In the genomic region with DNA sequence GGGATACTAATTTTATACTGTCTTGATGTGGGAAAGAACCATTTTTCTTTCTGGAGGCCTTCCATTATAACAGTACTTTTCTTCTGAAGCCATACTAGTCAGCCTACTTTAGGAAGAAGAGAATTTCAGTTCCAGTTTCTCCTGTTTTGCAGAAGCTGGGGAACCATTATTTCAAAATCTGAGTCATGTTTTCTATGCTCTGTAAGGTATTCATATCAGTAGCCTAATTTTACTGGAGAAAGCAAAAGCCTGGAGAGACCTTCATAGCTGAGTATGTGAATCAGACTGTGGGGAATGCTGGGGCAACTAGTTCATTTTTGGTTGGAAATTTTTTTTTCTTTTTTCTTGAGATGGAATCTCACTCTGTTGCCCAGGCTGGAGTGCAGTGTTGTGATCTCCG, we compare ENCODE assay signal across 8 cellular contexts. TPM values are rescaled to one million over a fixed set of nuclear protein-coding genes. Genes with fewer than 3 reads are reported as not detected.
DNase-seq lines count a peak whose midpoint lies in the region; ATAC-seq and TF ChIP-seq lines count a peak whose summit lies in the region.

No MANE protein-coding gene starts in this region.

- H3K27ac ChIP-seq in GM23338 (ENCODE audit: low read depth): peak overlapping the region; percentile 94

- H3K4me1 Mint-ChIP-seq in GM23338: peaks cover 77% of the 10 kb centered on the region

- H3K9me3 ChIP-seq in MG63: no peaks in the 10 kb centered on the region

- H2AFZ ChIP-seq in GM23338: no peak overlapping the region

- H3K4me3 ChIP-seq in GM23338 (no peak overlapping the region), NB4 (ENCODE audit: low read depth, low read length) (no peak overlapping the region), MG63 (no peak overlapping the region)

- H3K27me3 ChIP-seq in GM23338 (ENCODE audit: insufficient read depth) (no peaks in the 10 kb centered on the region), MG63 (no peaks in the 10 kb centered on the region)

- no peaks in the 10 kb centered on the region for H3K9me3 Mint-ChIP-seq in GM23338

- TF ChIP-seq CTCF in GM23338 (conservative IDR thresholded peaks at IDR 0.05; ENCODE audit: low read depth in 2 of 2): no peak
- TF ChIP-seq CTCF in NB4 (IDR thresholded peaks at IDR 0.05; ENCODE audit: low read depth, low read length): no peak

- peaks cover 7% of the 10 kb centered on the region for H3K27me3 Mint-ChIP-seq in GM23338 (ENCODE audit: insufficient read depth, low read depth, poor library complexity)

- no peaks in the 10 kb centered on the region for H4K20me1 ChIP-seq in GM23338 (replicated peaks; ENCODE audit: insufficient read depth)

- H3K79me2 ChIP-seq in GM23338 (replicated peaks; ENCODE audit: insufficient read depth): peaks cover 70% of the 10 kb centered on the region

- DNase-seq in GM23338 (ENCODE audit: low spot score) (no peak), NB4 (ENCODE audit: low read depth) (peak; percentile 39), iris pigment epithelial cell (ENCODE audit: low read depth) (peak; percentile 82), glomerular visceral epithelial cell (ENCODE audit: extremely low spot score) (no peak), C1 segment of cervical spinal cord (lab: John Stamatoyannopoulos, UW) (no peak), MG63 (no peak), mucosa of gallbladder (ENCODE audit: low spot score) (no peak)

- TF ChIP-seq POLR2A in NB4 (IDR thresholded peaks at IDR 0.05; ENCODE audit: extremely low read depth, insufficient read length): no peak

- H3K4me3 Mint-ChIP-seq in GM23338: no peak overlapping the region

- no peak overlapping the region for H3K4me2 ChIP-seq in GM23338

- no peaks in the 10 kb centered on the region for H3K9me2 ChIP-seq in GM23338 (ENCODE audit: insufficient read depth)

- H3K36me3 ChIP-seq in GM23338 (ENCODE audit: insufficient read depth): no peaks in the 10 kb centered on the region
- H3K36me3 ChIP-seq in MG63: no peaks in the 10 kb centered on the region

- peaks cover 38% of the 10 kb centered on the region; the same call in 2 of the 3 replicates for H3K36me3 Mint-ChIP-seq in GM23338 (ENCODE audit: low read depth)

- peak overlapping the region; percentile 90 for H3K27ac Mint-ChIP-seq in GM23338

- ATAC-seq in GM18502 (IDR thresholded peaks at IDR 0.05; ENCODE audit: poor library complexity, unreplicated experiment): peak; percentile 55
- ATAC-seq in GM23338: no peak

- H3K4me1 ChIP-seq in GM23338 (ENCODE audit: insufficient read depth): peaks cover 61% of the 10 kb centered on the region

- H3F3A ChIP-seq in GM23338 (replicated peaks; ENCODE audit: low read depth): peaks cover 3% of the 10 kb centered on the region; the same call in 1 of the 2 replicates

TF ChIP-seq in GM23338, 12 proteins besides CTCF, POLR2A, EP300 and RAD21 (continues in another document):
- TF ChIP-seq ZNF331 (CRISPR knock-in tag; IDR thresholded peaks at IDR 0.05; ENCODE audit: low read depth) (no peak), EZH2phosphoT487 (IDR thresholded peaks at IDR 0.05; ENCODE audit: unreplicated experiment) (no peak), ZNF114 (CRISPR knock-in tag; IDR thresholded peaks at IDR 0.05) (no peak), NANOG (IDR thresholded peaks at IDR 0.05; ENCODE audit: borderline replicate concordance) (no peak), STAT1 (IDR thresholded peaks at IDR 0.05; ENCODE audit: unreplicated experiment) (no peak)
- TF ChIP-seq, protein P1, sequence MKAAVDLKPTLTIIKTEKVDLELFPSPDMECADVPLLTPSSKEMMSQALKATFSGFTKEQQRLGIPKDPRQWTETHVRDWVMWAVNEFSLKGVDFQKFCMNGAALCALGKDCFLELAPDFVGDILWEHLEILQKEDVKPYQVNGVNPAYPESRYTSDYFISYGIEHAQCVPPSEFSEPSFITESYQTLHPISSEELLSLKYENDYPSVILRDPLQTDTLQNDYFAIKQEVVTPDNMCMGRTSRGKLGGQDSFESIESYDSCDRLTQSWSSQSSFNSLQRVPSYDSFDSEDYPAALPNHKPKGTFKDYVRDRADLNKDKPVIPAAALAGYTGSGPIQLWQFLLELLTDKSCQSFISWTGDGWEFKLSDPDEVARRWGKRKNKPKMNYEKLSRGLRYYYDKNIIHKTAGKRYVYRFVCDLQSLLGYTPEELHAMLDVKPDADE (IDR thresholded peaks at IDR 0.05): no peak
- TF ChIP-seq, protein P2, sequence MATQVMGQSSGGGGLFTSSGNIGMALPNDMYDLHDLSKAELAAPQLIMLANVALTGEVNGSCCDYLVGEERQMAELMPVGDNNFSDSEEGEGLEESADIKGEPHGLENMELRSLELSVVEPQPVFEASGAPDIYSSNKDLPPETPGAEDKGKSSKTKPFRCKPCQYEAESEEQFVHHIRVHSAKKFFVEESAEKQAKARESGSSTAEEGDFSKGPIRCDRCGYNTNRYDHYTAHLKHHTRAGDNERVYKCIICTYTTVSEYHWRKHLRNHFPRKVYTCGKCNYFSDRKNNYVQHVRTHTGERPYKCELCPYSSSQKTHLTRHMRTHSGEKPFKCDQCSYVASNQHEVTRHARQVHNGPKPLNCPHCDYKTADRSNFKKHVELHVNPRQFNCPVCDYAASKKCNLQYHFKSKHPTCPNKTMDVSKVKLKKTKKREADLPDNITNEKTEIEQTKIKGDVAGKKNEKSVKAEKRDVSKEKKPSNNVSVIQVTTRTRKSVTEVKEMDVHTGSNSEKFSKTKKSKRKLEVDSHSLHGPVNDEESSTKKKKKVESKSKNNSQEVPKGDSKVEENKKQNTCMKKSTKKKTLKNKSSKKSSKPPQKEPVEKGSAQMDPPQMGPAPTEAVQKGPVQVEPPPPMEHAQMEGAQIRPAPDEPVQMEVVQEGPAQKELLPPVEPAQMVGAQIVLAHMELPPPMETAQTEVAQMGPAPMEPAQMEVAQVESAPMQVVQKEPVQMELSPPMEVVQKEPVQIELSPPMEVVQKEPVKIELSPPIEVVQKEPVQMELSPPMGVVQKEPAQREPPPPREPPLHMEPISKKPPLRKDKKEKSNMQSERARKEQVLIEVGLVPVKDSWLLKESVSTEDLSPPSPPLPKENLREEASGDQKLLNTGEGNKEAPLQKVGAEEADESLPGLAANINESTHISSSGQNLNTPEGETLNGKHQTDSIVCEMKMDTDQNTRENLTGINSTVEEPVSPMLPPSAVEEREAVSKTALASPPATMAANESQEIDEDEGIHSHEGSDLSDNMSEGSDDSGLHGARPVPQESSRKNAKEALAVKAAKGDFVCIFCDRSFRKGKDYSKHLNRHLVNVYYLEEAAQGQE (IDR thresholded peaks at IDR 0.05; ENCODE audit: unreplicated experiment): no peak

RNA-seq across cellular contexts. Expression of a gene that starts 22.4 kb away (rescaled TPM):
- total RNA-seq in GM23338 (2014; rRNA removed; shearing (Covaris generic)): 53.8 and 67.2 TPM in 2 replicates
- polyA plus RNA-seq in GM23338 (2016; fragmentation: Nextera tagmentation; extraction: Ambion mirVana): 37.6 and 42.6 TPM in 2 replicates
- total RNA-seq in MG63 (2014; rRNA removed; shearing (Covaris generic); ENCODE audit: low replicate concordance): 0.47 and 1.1 TPM in 2 replicates
- 97.3 TPM for total RNA-seq in mucosa of gallbladder

Comparison
In these comparisons a context has a peak if more than half of its experiments do, and no peak if none do; other contexts are left out.
1. DNase-seq: peak in NB4 (single experiment) and iris pigment epithelial cell (single experiment); none in GM23338 (single experiment), glomerular visceral epithelial cell (single experiment), C1 segment of cervical spinal cord (0 of 14), MG63 (single experiment) and mucosa of gallbladder (single experiment).
2. RNA of a gene that starts 22.4 kb away (total RNA-seq): 97.3 TPM in mucosa of gallbladder (single experiment) and 53.8 to 67.2 TPM in GM23338; 0.47 to 1.1 TPM in MG63; every median in the first group is over 10 times any median in the second.